8 cellular contexts compared by ENCODE assay signal in genomic region chr17:8294814-8295316, GRCh38. TPM values are rescaled to one million over a fixed set of nuclear protein-coding genes. Genes with fewer than 3 reads are reported as not detected.
DNase-seq lines count a peak whose midpoint lies in the region; ATAC-seq and TF ChIP-seq lines count a peak whose summit lies in the region.

No MANE protein-coding gene starts in this region.

- H3K27ac ChIP-seq in spleen, result peak overlapping the region; percentile 85 to 97 (median 88)

- H3K4me1 Mint-ChIP-seq in activated naive CD8-positive, alpha-beta T cell treated with anti-CD3 and anti-CD28 coated beads, Interleukin-2, amount 50 U/mL, for 24 hours, result peaks cover 22% of the 10 kb centered on the region

- no peaks in the 10 kb centered on the region for H3K27me3 Mint-ChIP-seq in activated naive CD8-positive, alpha-beta T cell treated with anti-CD3 and anti-CD28 coated beads, Interleukin-2, amount 50 U/mL, for 24 hours

- TF ChIP-seq CTCF in spleen (IDR thresholded peaks at IDR 0.05 in 8 of 11, conservative IDR thresholded peaks at IDR 0.05 in 3 of 11) (no peak), GM13976 (IDR thresholded peaks at IDR 0.05; ENCODE audit: borderline replicate concordance, control extremely low read depth, extremely low read depth, insufficient read depth, missing control alignments) (no peak)

- peak overlapping the region; percentile 83 for H3K4me3 Mint-ChIP-seq in activated naive CD8-positive, alpha-beta T cell treated with anti-CD3 and anti-CD28 coated beads, Interleukin-2, amount 50 U/mL, for 24 hours

- peak overlapping the region; percentile 84 for H3K27ac Mint-ChIP-seq in activated naive CD8-positive, alpha-beta T cell treated with anti-CD3 and anti-CD28 coated beads, Interleukin-2, amount 50 U/mL, for 24 hours

- ATAC-seq in HG03103 (IDR thresholded peaks at IDR 0.05; ENCODE audit: low read depth, unreplicated experiment), result peak; percentile 10
- no peak for ATAC-seq in activated naive CD8-positive, alpha-beta T cell treated with anti-CD3 and anti-CD28 coated beads, Interleukin-2, amount 50 U/mL, for 24 hours
- ATAC-seq in HG03354 (IDR thresholded peaks at IDR 0.05; ENCODE audit: poor library complexity, severe bottlenecking, unreplicated experiment), result no peak

- H3K4me1 ChIP-seq in spleen, result peaks cover 0 to 61% (median 33%) of the 10 kb centered on the region in 6 donors

- H3K36me3 ChIP-seq in spleen, result peaks cover 0 to 5% (median 0%) of the 10 kb centered on the region in 6 donors

- no peaks in the 10 kb centered on the region for H3K9me3 ChIP-seq in spleen

- in situ Hi-C loops in GM13976 (cut with MboI; ENCODE audit: low sequenced_read_pairs, unreplicated experiment), result no loop called here

- no peak for DNase-seq in activated naive CD8-positive, alpha-beta T cell treated with anti-CD3 and anti-CD28 coated beads, Interleukin-2, amount 50 U/mL, for 24 hours
- no peak for DNase-seq in spleen
- DNase-seq in LoVo (ENCODE audit: low spot score), result no peak
- DNase-seq in GM13976 (ENCODE audit: low spot score), result no peak
- no peak for DNase-seq in NK-92 treated with Interleukin-12 subunit alpha and Interleukin-12 subunit beta, amount 100 ng/mL, for 24 hours (lab: John Stamatoyannopoulos, UW)

- WGBS in spleen, 5 donors, result 8 to 12% (median 9%) methylated on average over 15 of the region's 15 CpGs

- H3K4me3 ChIP-seq in iPS-11a (ENCODE audit: low read depth, low read length) (peak overlapping the region; percentile 69), spleen (peak overlapping the region; percentile 61 to 85 (median 72))

- peaks cover 5% of the 10 kb centered on the region for H3K36me3 Mint-ChIP-seq in activated naive CD8-positive, alpha-beta T cell treated with anti-CD3 and anti-CD28 coated beads, Interleukin-2, amount 50 U/mL, for 24 hours (ENCODE audit: low read depth)

- intact Hi-C loops in spleen (cut with DNase I; ENCODE audit: low total_unique reads), result loop anchor here (10.0 kb wide), 1 partner anchor 70 kb away; no protein-coding TSS in a partner anchor

- no peak for TF ChIP-seq POLR2A in spleen (IDR thresholded peaks at IDR 0.05)

- no peaks in the 10 kb centered on the region for H3K9me3 Mint-ChIP-seq in activated naive CD8-positive, alpha-beta T cell treated with anti-CD3 and anti-CD28 coated beads, Interleukin-2, amount 50 U/mL, for 24 hours

- H3K27me3 ChIP-seq in spleen (replicated peaks in 1 of 7), result no peaks in the 10 kb centered on the region

RNA-seq across cellular contexts. Expression of gene SLC25A35, which starts 0.3 kb away (rescaled TPM):
- 10 to 100 TPM in 1 of 7 donors, 1 to 10 TPM in 6; 4.2 to 16.7 (median 7.3) TPM for total RNA-seq in spleen
- polyA plus RNA-seq in spleen, result 1 to 10 TPM; 4.6 to 5.6 (median 5.5) TPM

RNA-seq across cellular contexts. Expression of gene RANGRF, which starts 6.4 kb away (rescaled TPM):
- 10 to 100 TPM; 18.9 to 25.6 (median 21.2) TPM for total RNA-seq in spleen
- polyA plus RNA-seq in spleen, result 10 to 100 TPM; 52.1 to 55.9 (median 54.1) TPM

RNA-seq across cellular contexts. Expression of gene ARHGEF15, which starts 15.2 kb away (rescaled TPM):
- 10 to 100 TPM in 4 of 7 donors, 1 to 10 TPM in 3; 6.9 to 16.7 (median 12.1) TPM for total RNA-seq in spleen
- polyA plus RNA-seq in spleen, result 10 to 100 TPM in 1 of 3 donors, 1 to 10 TPM in 2; 2.3 to 14.2 (median 7.3) TPM

RNA-seq across cellular contexts. Expression of gene ODF4, which starts 44.8 kb away (rescaled TPM):
- not detected for total RNA-seq in spleen
- polyA plus RNA-seq in spleen, result not detected

RNA-seq across cellular contexts. Expression of gene PFAS, which starts 45.8 kb away (rescaled TPM):
- 10 to 100 TPM; 14.0 to 70.3 (median 30.8) TPM for total RNA-seq in spleen
- polyA plus RNA-seq in spleen, result 10 to 100 TPM; 12.6 to 22.8 (median 14.1) TPM
